ENCODE assay signal across 8 cellular contexts in the genomic region with DNA sequence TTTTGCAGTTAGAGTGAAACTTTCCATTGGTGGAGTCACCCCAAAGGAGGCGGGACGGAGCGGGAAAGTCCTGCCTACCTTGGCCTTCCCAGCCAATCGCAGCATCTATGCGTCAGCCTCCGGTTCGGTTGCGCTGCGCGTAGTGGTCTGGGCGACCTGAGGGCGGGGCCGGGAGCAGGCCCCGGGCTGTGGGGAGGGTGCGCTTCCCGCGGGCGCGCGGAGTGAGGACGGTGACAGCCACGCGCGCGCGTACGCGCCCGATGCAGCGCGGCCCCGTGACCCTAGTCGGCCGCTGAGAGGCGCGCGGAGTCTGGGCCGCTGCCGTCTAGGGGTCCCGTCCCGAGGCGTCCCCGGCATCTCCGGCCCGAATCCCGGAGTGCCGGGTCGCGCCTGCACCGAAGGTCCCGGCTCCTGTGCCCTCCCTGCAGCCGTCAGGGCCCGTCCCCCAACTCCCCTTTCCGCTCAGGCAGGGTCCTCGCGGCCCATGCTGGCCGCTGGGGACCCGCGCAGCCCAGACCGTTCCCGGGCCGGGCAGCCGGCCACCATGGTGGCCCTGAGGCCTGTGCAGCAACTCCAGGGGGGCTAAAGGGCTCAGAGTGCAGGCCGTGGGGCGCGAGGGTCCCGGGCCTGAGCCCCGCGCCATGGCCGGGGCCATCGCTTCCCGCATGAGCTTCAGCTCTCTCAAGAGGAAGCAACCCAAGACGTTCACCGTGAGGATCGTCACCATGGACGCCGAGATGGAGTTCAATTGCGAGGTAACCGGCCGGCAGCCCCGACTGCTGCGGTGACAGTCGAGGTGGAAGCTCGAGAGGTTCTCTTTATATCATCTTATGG. TPM values are rescaled to one million over a fixed set of nuclear protein-coding genes. Genes with fewer than 3 reads are reported as not detected.
DNase-seq lines count a peak whose midpoint lies in the region; ATAC-seq, FAIRE-seq and TF ChIP-seq lines count a peak whose summit lies in the region.

A gene (plus strand): TSS at position 276 of the 834 bp plus-strand sequence. CDS start 366 bp downstream, at position 642.

- H3K9me3 ChIP-seq in psoas muscle: no peaks in the 10 kb centered on the region

- H3K27me3 ChIP-seq in psoas muscle (ENCODE audit: insufficient read depth in 3 of 3, low read length in 2 of 3): no peaks in the 10 kb centered on the region

- peak within 1 kb of the TSS; percentile 92 for H3K27ac ChIP-seq in psoas muscle

- WGBS in psoas muscle, 3 donors: 0 to 1% (median 0%) methylated on average over 58 to 84 of the region's 84 CpGs

- H3K4me3 ChIP-seq in psoas muscle: peak within 1 kb of the TSS; percentile 72

- peak; percentile 99 for FAIRE-seq in urothelium cell line (lab: Jason Lieb, UNC)

- H3K4me1 ChIP-seq in psoas muscle: peaks cover 6% of the 10 kb centered on the region

- ATAC-seq in GM18499 (IDR thresholded peaks at IDR 0.05; ENCODE audit: insufficient read depth, unreplicated experiment): peak; percentile 92
- ATAC-seq in HG02943 (IDR thresholded peaks at IDR 0.05; ENCODE audit: low read depth, unreplicated experiment): peak; percentile 91
- peak; percentile 99 for ATAC-seq in left ventricle myocardium superior
- ATAC-seq in psoas muscle: peak; percentile 98 to 99 (median 98)

- peak; percentile 4 for TF ChIP-seq CTCF in psoas muscle (IDR thresholded peaks at IDR 0.05)

- H3K36me3 ChIP-seq in psoas muscle (ENCODE audit: insufficient read depth in 1 of 2, low read depth in 1 of 2): peaks cover 0 to 3% of the 10 kb centered on the region in 2 donors

- DNase-seq in NCI-H187 (lab: John Stamatoyannopoulos, UW) (peak; percentile 86 to 91), anterior cingulate cortex (lab: John Stamatoyannopoulos, UW) (peak; percentile 79 to 100 (median 99)), left ventricle myocardium superior (peak; percentile 99), psoas muscle (peak; percentile 99), urothelium cell line (ENCODE audit: low spot score) (peak; percentile 99)

- intact Hi-C loops in T-helper 2 cell treated with Interferon-gamma antibody and Interleukin-4, amounts not matched to agents 100 ng/mL and 5 ng/mL, for 36 hours (cut with micrococcal nuclease): loop anchor here (1.0 to 5.0 kb wide), 3 partner anchors 50 to 279 kb away; a partner anchor contains a TSS
- intact Hi-C loops in left ventricle myocardium superior (cut with micrococcal nuclease): no loop called here
- intact Hi-C loops in psoas muscle (cut with DNase I): loop anchor here in 1 of 2 donors (5.0 kb wide), 1 partner anchor 51 kb away; a partner anchor contains a TSS

RNA-seq across cellular contexts. Expression of the gene that starts here (rescaled TPM):
- 63.5 and 63.9 TPM in 2 replicates for total RNA-seq in T-helper 2 cell treated with Interferon-gamma antibody and Interleukin-4, amounts not matched to agents 100 ng/mL and 5 ng/mL, for 36 hours
- total RNA-seq in left ventricle myocardium superior (53.8 TPM), psoas muscle (10 to 100 TPM; 43.2 to 59.7 (median 46.7) TPM)
- 10 to 100 TPM; 12.8 to 33.7 (median 19.3) TPM for polyA plus RNA-seq in psoas muscle

Comparison
In these comparisons a context has a peak if more than half of its experiments do, and no peak if none do; other contexts are left out.
1. Peak in every context shown above with its lines: DNase-seq, ATAC-seq, H3K4me3 ChIP-seq and H3K27ac ChIP-seq.